Comparison of ENCODE assay signal across 8 cellular contexts in the genomic region with DNA sequence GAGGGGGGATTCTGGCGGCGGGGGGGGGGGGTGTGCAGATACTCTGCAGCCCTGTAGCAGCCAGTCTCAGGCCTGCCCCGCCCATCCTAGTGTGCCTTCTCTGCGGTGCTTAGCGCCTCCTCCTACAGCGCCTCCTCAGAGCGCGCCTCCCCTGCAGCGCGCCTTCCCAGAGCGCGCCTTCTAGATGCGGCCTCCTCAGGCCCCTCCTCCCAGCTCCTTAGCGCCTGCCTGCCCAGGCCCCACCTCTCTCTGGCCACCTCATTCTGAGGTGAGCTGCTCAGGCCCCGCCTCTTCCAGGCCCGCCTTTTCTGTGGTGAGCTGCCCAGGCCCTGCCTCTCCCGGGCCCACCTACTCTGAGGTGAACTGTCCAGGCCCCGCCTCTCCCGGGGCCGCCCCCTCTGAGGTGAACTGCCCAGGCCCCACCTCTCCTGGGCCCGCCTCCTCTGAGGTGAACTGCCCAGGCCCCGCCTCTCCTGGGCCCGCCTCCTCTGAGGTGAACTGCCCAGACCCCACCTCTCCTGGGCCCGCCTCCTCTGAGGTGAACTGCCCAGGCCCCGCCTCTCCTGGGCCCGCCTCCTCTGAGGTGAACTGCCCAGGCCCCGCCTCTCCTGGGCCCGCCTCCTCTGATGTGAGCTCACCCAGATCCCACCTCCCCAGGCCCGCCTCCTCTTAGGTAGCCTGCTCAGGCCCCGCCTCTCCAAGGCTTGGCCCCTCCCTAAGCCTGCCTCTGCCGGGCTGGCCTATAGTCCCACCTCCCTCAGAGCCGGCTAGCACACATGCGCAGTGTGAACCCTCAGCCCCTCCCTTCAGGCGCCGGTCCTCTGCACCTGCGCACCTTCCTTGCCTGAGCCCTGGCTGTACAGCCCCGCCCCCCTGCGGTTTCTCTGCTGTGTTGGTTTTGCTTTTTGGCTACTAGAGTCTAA. TPM values are rescaled to one million over a fixed set of nuclear protein-coding genes. Genes with fewer than 3 reads are reported as not detected.
DNase-seq lines count a peak whose midpoint lies in the region; TF ChIP-seq lines count a peak whose summit lies in the region.

No MANE protein-coding gene starts in this region.

- H2AFZ ChIP-seq in fibroblast of lung (ENCODE audit: low read length): no peak overlapping the region

- peak overlapping the region; percentile 95 for H3K4me3 Mint-ChIP-seq in nephron progenitor cell

- no peak for TF ChIP-seq CTCF in fibroblast of lung (conservative IDR thresholded peaks at IDR 0.05 in 1 of 2, IDR thresholded peaks at IDR 0.05 in 1 of 2; ENCODE audit: low read depth in 1 of 2, low read length in 2 of 2)
- TF ChIP-seq CTCF in nephron progenitor cell (IDR thresholded peaks at IDR 0.05): no peak

- no peaks in the 10 kb centered on the region for H3K4me1 ChIP-seq in fibroblast of lung (ENCODE audit: control insufficient read depth, extremely low read depth, insufficient read depth, low read length)

- H3K27me3 ChIP-seq in fibroblast of lung (ENCODE audit: control insufficient read depth, insufficient read depth, low read length): no peaks in the 10 kb centered on the region

- peaks cover 42% of the 10 kb centered on the region for H3K4me1 Mint-ChIP-seq in nephron progenitor cell

- H3K36me3 ChIP-seq in fibroblast of lung (ENCODE audit: control insufficient read depth, insufficient read depth, low read length): no peaks in the 10 kb centered on the region

- H3K27ac ChIP-seq in fibroblast of lung (ENCODE audit: insufficient read depth, low read length): no peak overlapping the region

- peak overlapping the region; percentile 20 to 67 (median 30) for H3K4me3 ChIP-seq in fibroblast of lung (replicated peaks in 1 of 4; ENCODE audit: control extremely low read depth in 1 of 4, insufficient read depth in 1 of 4, low read depth in 3 of 4, low read length in 4 of 4)

- no peak overlapping the region for H3K9ac ChIP-seq in fibroblast of lung (ENCODE audit: insufficient read depth, low read length)

- peak overlapping the region; percentile 98 for H3K27ac Mint-ChIP-seq in nephron progenitor cell

- peaks cover 33% of the 10 kb centered on the region for H3K36me3 Mint-ChIP-seq in nephron progenitor cell (ENCODE audit: low read depth)

- peaks cover 25% of the 10 kb centered on the region for H3K9me3 Mint-ChIP-seq in nephron progenitor cell

- no peaks in the 10 kb centered on the region for H4K20me1 ChIP-seq in fibroblast of lung (ENCODE audit: control insufficient read depth, extremely low read depth, insufficient read depth, low read length)

- peaks cover 1% of the 10 kb centered on the region for H3K27me3 Mint-ChIP-seq in nephron progenitor cell (ENCODE audit: low read depth, poor library complexity)

- peak overlapping the region; percentile 30 for H3K4me2 ChIP-seq in fibroblast of lung (ENCODE audit: extremely low read depth, insufficient read depth, low read length)

- DNase-seq in DMS53 treated with DMSO at 0.1 percent for 48 hours (lab: John Stamatoyannopoulos, UW; ENCODE audit: unreplicated experiment): peak; percentile 99
- peak; percentile 86 for DNase-seq in GOT3 (lab: John Stamatoyannopoulos, UW)
- DNase-seq in LHCN-M2 (ENCODE audit: low read depth): peak; percentile 96
- peak; percentile 91 for DNase-seq in RPMI7951 (ENCODE audit: low read depth)
- peak; percentile 83 to 88 for DNase-seq in activated T-helper 1 cell treated with anti-CD3 and anti-CD28 coated beads, Interleukin-2, amount 50 U/mL, for 16 hours (ENCODE audit: low read depth in 1 of 2, low spot score in 1 of 2)
- DNase-seq in fibroblast of lung (ENCODE audit: low read depth in 2 of 2): peak; percentile 93
- peak; percentile 94 for DNase-seq in nephron progenitor cell
- peak; percentile 94 to 99 (median 98) for DNase-seq in stimulated activated naive CD4-positive, alpha-beta T cell (lab: John Stamatoyannopoulos, UW)

- H3K79me2 ChIP-seq in fibroblast of lung (ENCODE audit: control insufficient read depth, insufficient read depth, low read length): peaks cover 18% of the 10 kb centered on the region

- H3K9me3 ChIP-seq in fibroblast of lung (ENCODE audit: control insufficient read depth, insufficient read depth, low read depth, low read length): no peaks in the 10 kb centered on the region

RNA-seq across cellular contexts. Expression of gene SGCE, which starts 2.1 kb away (rescaled TPM):
- total RNA-seq in LHCN-M2 (2014; rRNA removed) (92.1 and 138 TPM in 2 replicates), fibroblast of lung (93.2 and 106 TPM in 2 replicates)
- polyA plus RNA-seq in LHCN-M2 (2012): 40.2 TPM
- total RNA-seq in RPMI7951 (2014; rRNA removed; shearing (Covaris generic)): 164 and 170 TPM in 2 replicates
- polyA plus RNA-seq in fibroblast of lung: 72.3 and 184 TPM in 2 replicates
- 43.4 and 92.7 TPM in 2 replicates for polyA plus RNA-seq in fibroblast of lung (2012)
- 17.9 and 19.9 TPM in 2 replicates for polyA minus RNA-seq in fibroblast of lung (ENCODE audit: low replicate concordance)
